8 cellular contexts compared by ENCODE assay signal in genomic region chr11:117819096-117820040, GRCh38. TPM values are rescaled to one million over a fixed set of nuclear protein-coding genes. Genes with fewer than 3 reads are reported as not detected.
DNase-seq lines count a peak whose midpoint lies in the region; ATAC-seq, FAIRE-seq and TF ChIP-seq lines count a peak whose summit lies in the region.

No MANE protein-coding gene starts in this region.

- H3K27me3 ChIP-seq in AG04450 (ENCODE audit: control insufficient read depth, insufficient read depth, low read length), result no peaks in the 10 kb centered on the region
- no peaks in the 10 kb centered on the region for H3K27me3 ChIP-seq in right cardiac atrium (ENCODE audit: control insufficient read depth, insufficient read depth)

- TF ChIP-seq CTCF in AG04450 (IDR thresholded peaks at IDR 0.05; ENCODE audit: low read depth, low read length) (peak; percentile 87), GM12864 (IDR thresholded peaks at IDR 0.05; ENCODE audit: low read depth, low read length, missing control alignments) (peak; percentile 25)

- peaks cover 34% of the 10 kb centered on the region for H3K4me1 Mint-ChIP-seq in activated T-helper 17 cell treated with anti-CD3 and anti-CD28 coated beads, Interleukin-2, amount 50 U/mL, for 72 hours
- H3K4me1 Mint-ChIP-seq in stimulated activated naive CD8-positive, alpha-beta T cell treated with anti-CD3 and anti-CD28 coated beads, Interleukin-15, amount 100 ng/mL, for 72 hours, result peaks cover 95% of the 10 kb centered on the region

- no peak for ATAC-seq in activated T-helper 17 cell treated with anti-CD3 and anti-CD28 coated beads, Interleukin-2, amount 50 U/mL, for 72 hours (replicated peaks)
- peak; percentile 22 to 32 for ATAC-seq in right cardiac atrium
- no peak for ATAC-seq in stimulated activated naive CD8-positive, alpha-beta T cell treated with anti-CD3 and anti-CD28 coated beads, Interleukin-15, amount 100 ng/mL, for 72 hours

- no peak for TF ChIP-seq POLR2A in H54 (IDR thresholded peaks at IDR 0.05; ENCODE audit: low read depth, low read length)

- DNase-seq in AG04450 (ENCODE audit: low read depth, low spot score), result peak; percentile 21
- DNase-seq in GM12864 (ENCODE audit: low read depth), result no peak
- DNase-seq in NCI-H2171 treated with DMSO at 0.1 percent for 48 hours (lab: John Stamatoyannopoulos, UW), result peak; percentile 59
- peak; percentile 75 to 89 (median 83) for DNase-seq in right cardiac atrium
- no peak for DNase-seq in stimulated activated naive CD8-positive, alpha-beta T cell treated with anti-CD3 and anti-CD28 coated beads, Interleukin-15, amount 100 ng/mL, for 72 hours
- no peak for DNase-seq in H54 (ENCODE audit: insufficient read length, low spot score)
- DNase-seq in mesenteric fat pad (ENCODE audit: low spot score), result no peak

- H3K9me3 Mint-ChIP-seq in activated T-helper 17 cell treated with anti-CD3 and anti-CD28 coated beads, Interleukin-2, amount 50 U/mL, for 72 hours, result no peaks in the 10 kb centered on the region
- no peaks in the 10 kb centered on the region for H3K9me3 Mint-ChIP-seq in stimulated activated naive CD8-positive, alpha-beta T cell treated with anti-CD3 and anti-CD28 coated beads, Interleukin-15, amount 100 ng/mL, for 72 hours

- H3K9me3 ChIP-seq in AG04450 (ENCODE audit: control insufficient read depth, insufficient read depth, low read length) (no peaks in the 10 kb centered on the region; the same call in 1 of the 2 replicates), right cardiac atrium (ENCODE audit: control insufficient read depth, low read length) (no peaks in the 10 kb centered on the region)

- H3K36me3 Mint-ChIP-seq in activated T-helper 17 cell treated with anti-CD3 and anti-CD28 coated beads, Interleukin-2, amount 50 U/mL, for 72 hours (ENCODE audit: low read depth), result no peaks in the 10 kb centered on the region

- H3K4me3 ChIP-seq in AG04450 (ENCODE audit: low read depth, low read length) (no peak overlapping the region), GM12864 (ENCODE audit: low read depth, low read length) (no peak overlapping the region), right cardiac atrium (ENCODE audit: low read length) (no peak overlapping the region)

- FAIRE-seq in H54 (lab: Jason Lieb, UNC), result no peak

- POLR2A ChIA-PET in AG04450 (lab: Yijun Ruan, JAX), result interaction anchor here (1.3 kb wide), 1 partner anchor 12 kb away, joined by 3 read pairs; no protein-coding TSS in a partner anchor

- intact Hi-C loops in right cardiac atrium (cut with DNase I), result loop anchor here in 3 of 4 donors (5.0 kb wide), 2 partner anchors 128 to 392 kb away; no protein-coding TSS in a partner anchor

- H3K27me3 Mint-ChIP-seq in activated T-helper 17 cell treated with anti-CD3 and anti-CD28 coated beads, Interleukin-2, amount 50 U/mL, for 72 hours, result no peaks in the 10 kb centered on the region
- no peaks in the 10 kb centered on the region for H3K27me3 Mint-ChIP-seq in stimulated activated naive CD8-positive, alpha-beta T cell treated with anti-CD3 and anti-CD28 coated beads, Interleukin-15, amount 100 ng/mL, for 72 hours

- CTCF ChIA-PET in AG04450 (lab: Charles Lee), result interaction anchor here (0.5 to 9.3 kb wide), 31 partner anchors 9 to 527 kb away, joined by 3 to 238 read pairs (median 4); partner anchors contain the start of gene FXYD6

- 65% methylated on average over 10 of the region's 10 CpGs for WGBS in right cardiac atrium

- peak overlapping the region; percentile 92 for H3K27ac Mint-ChIP-seq in activated T-helper 17 cell treated with anti-CD3 and anti-CD28 coated beads, Interleukin-2, amount 50 U/mL, for 72 hours
- peak overlapping the region; percentile 4 to 100 for H3K27ac Mint-ChIP-seq in stimulated activated naive CD8-positive, alpha-beta T cell treated with anti-CD3 and anti-CD28 coated beads, Interleukin-15, amount 100 ng/mL, for 72 hours

- H3K27ac ChIP-seq in AG04450 (ENCODE audit: low read depth, low read length) (no peak overlapping the region), right cardiac atrium (ENCODE audit: low read length) (no peak overlapping the region)

- H3K4me3 Mint-ChIP-seq in activated T-helper 17 cell treated with anti-CD3 and anti-CD28 coated beads, Interleukin-2, amount 50 U/mL, for 72 hours, result peak overlapping the region; percentile 76
- H3K4me3 Mint-ChIP-seq in stimulated activated naive CD8-positive, alpha-beta T cell treated with anti-CD3 and anti-CD28 coated beads, Interleukin-15, amount 100 ng/mL, for 72 hours, result no peak overlapping the region

- H3K4me1 ChIP-seq in right cardiac atrium (ENCODE audit: control insufficient read depth, insufficient read depth, low read length), result peaks cover 8% of the 10 kb centered on the region

RNA-seq across cellular contexts. Expression of gene FXYD2, which starts 5.2 kb away (rescaled TPM):
- polyA plus RNA-seq in AG04450 (2011; rRNA removed), result 0.14 TPM in 1 of 2 replicates, not detected in the other
- 0.55 TPM in 1 of 2 replicates, not detected in the other for polyA minus RNA-seq in AG04450 (2011; rRNA and poly(A)+ RNA removed)
- 1 to 10 TPM in 1 of 2 donors, not detected in 1; 1.4 TPM for total RNA-seq in activated T-helper 17 cell treated with anti-CD3 and anti-CD28 coated beads, Interleukin-2, amount 50 U/mL, for 72 hours
- 1 to 10 TPM; 1.1 to 4.0 (median 1.9) TPM for total RNA-seq in right cardiac atrium
- polyA plus RNA-seq in right cardiac atrium, result 2.1 TPM
- total RNA-seq in mesenteric fat pad, result 3.2 TPM

RNA-seq across cellular contexts. Expression of gene DSCAML1, which starts 22.4 kb away (rescaled TPM):
- polyA plus RNA-seq in AG04450 (2011; rRNA removed) (not detected in 2 replicates), right cardiac atrium (0.70 TPM)
- not detected in 2 replicates for polyA minus RNA-seq in AG04450 (2011; rRNA and poly(A)+ RNA removed)
- 1 to 10 TPM in 1 of 2 donors, not detected in 1; 2.8 TPM for total RNA-seq in activated T-helper 17 cell treated with anti-CD3 and anti-CD28 coated beads, Interleukin-2, amount 50 U/mL, for 72 hours
- total RNA-seq in right cardiac atrium (1 to 10 TPM in 2 of 4 donors, under 1 TPM in 2; 0.45 to 1.4 (median 1.1) TPM), mesenteric fat pad (0.45 TPM)

RNA-seq across cellular contexts. Expression of gene FXYD6, which starts 57.1 kb away (rescaled TPM):
- polyA plus RNA-seq in AG04450 (2011; rRNA removed) (19.8 and 21.4 TPM in 2 replicates), right cardiac atrium (54.1 TPM)
- polyA minus RNA-seq in AG04450 (2011; rRNA and poly(A)+ RNA removed), result 9.7 and 11.8 TPM in 2 replicates
- total RNA-seq in activated T-helper 17 cell treated with anti-CD3 and anti-CD28 coated beads, Interleukin-2, amount 50 U/mL, for 72 hours, result under 1 TPM in 1 of 2 donors, not detected in 1; 0.19 TPM
- total RNA-seq in right cardiac atrium (10 to 100 TPM; 36.1 to 47.8 (median 40.9) TPM), mesenteric fat pad (21.5 TPM)

Comparison
In these comparisons a context has a peak if more than half of its experiments do, and no peak if none do; other contexts are left out.
1. DNase-seq: peak in AG04450 (single experiment), NCI-H2171 treated with DMSO at 0.1 percent for 48 hours (single experiment) and right cardiac atrium (3 of 3); none in GM12864 (single experiment), stimulated activated naive CD8-positive, alpha-beta T cell treated with anti-CD3 and anti-CD28 coated beads, Interleukin-15, amount 100 ng/mL, for 72 hours (0 of 2), H54 (single experiment) and mesenteric fat pad (single experiment).
2. ATAC-seq: peak in right cardiac atrium (2 of 2); none in activated T-helper 17 cell treated with anti-CD3 and anti-CD28 coated beads, Interleukin-2, amount 50 U/mL, for 72 hours (single experiment) and stimulated activated naive CD8-positive, alpha-beta T cell treated with anti-CD3 and anti-CD28 coated beads, Interleukin-15, amount 100 ng/mL, for 72 hours (single experiment).
3. RNA of gene FXYD6, which starts 57.1 kb away (total RNA-seq): 36.1 to 47.8 TPM in right cardiac atrium and 21.5 TPM in mesenteric fat pad (single experiment); 0.19 TPM in activated T-helper 17 cell treated with anti-CD3 and anti-CD28 coated beads, Interleukin-2, amount 50 U/mL, for 72 hours; every median in the first group is over 10 times any median in the second.